ENCODE assay signal across 1 cellular context in the genomic region with DNA sequence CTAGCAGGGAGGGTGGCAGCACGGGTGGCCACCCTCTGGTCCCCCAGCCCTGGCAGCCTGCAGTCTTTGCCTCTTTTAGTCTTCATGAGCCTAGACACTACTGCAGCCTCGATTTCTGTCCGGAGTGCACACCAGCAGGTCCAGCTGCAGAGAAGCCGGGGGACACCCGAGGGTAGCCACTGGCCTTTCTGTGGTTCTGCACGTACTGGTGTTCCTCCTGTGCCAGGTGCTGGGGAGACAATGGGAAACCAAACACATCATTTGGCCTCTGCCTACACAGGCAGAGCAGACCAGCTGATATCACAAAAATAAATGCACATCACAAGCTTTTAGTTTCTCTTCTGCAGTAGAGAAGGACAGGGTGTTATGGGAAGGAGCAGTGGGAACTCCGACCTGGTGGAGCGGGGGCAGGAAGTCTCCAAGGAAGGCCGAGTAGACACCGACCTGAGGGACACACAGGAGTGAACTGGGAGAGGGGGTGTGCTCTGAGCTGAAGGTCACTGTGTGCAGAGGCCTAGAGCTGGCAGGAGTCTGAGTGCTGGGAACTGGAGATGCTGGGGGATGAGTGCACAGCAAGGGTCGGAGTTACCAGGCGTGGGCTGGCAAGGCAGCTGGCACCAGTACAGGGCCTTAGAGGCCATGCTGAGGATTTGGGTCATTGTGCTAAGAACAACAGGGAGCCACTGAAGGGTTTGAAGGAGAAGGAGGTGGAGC.
TF ChIP-seq lines count a peak whose summit lies in the region.

No MANE protein-coding gene starts in this region.

TF ChIP-seq in GM23338, 12 proteins besides CTCF, POLR2A, EP300 and RAD21 (continued from another document):
- TF ChIP-seq, protein P1, sequence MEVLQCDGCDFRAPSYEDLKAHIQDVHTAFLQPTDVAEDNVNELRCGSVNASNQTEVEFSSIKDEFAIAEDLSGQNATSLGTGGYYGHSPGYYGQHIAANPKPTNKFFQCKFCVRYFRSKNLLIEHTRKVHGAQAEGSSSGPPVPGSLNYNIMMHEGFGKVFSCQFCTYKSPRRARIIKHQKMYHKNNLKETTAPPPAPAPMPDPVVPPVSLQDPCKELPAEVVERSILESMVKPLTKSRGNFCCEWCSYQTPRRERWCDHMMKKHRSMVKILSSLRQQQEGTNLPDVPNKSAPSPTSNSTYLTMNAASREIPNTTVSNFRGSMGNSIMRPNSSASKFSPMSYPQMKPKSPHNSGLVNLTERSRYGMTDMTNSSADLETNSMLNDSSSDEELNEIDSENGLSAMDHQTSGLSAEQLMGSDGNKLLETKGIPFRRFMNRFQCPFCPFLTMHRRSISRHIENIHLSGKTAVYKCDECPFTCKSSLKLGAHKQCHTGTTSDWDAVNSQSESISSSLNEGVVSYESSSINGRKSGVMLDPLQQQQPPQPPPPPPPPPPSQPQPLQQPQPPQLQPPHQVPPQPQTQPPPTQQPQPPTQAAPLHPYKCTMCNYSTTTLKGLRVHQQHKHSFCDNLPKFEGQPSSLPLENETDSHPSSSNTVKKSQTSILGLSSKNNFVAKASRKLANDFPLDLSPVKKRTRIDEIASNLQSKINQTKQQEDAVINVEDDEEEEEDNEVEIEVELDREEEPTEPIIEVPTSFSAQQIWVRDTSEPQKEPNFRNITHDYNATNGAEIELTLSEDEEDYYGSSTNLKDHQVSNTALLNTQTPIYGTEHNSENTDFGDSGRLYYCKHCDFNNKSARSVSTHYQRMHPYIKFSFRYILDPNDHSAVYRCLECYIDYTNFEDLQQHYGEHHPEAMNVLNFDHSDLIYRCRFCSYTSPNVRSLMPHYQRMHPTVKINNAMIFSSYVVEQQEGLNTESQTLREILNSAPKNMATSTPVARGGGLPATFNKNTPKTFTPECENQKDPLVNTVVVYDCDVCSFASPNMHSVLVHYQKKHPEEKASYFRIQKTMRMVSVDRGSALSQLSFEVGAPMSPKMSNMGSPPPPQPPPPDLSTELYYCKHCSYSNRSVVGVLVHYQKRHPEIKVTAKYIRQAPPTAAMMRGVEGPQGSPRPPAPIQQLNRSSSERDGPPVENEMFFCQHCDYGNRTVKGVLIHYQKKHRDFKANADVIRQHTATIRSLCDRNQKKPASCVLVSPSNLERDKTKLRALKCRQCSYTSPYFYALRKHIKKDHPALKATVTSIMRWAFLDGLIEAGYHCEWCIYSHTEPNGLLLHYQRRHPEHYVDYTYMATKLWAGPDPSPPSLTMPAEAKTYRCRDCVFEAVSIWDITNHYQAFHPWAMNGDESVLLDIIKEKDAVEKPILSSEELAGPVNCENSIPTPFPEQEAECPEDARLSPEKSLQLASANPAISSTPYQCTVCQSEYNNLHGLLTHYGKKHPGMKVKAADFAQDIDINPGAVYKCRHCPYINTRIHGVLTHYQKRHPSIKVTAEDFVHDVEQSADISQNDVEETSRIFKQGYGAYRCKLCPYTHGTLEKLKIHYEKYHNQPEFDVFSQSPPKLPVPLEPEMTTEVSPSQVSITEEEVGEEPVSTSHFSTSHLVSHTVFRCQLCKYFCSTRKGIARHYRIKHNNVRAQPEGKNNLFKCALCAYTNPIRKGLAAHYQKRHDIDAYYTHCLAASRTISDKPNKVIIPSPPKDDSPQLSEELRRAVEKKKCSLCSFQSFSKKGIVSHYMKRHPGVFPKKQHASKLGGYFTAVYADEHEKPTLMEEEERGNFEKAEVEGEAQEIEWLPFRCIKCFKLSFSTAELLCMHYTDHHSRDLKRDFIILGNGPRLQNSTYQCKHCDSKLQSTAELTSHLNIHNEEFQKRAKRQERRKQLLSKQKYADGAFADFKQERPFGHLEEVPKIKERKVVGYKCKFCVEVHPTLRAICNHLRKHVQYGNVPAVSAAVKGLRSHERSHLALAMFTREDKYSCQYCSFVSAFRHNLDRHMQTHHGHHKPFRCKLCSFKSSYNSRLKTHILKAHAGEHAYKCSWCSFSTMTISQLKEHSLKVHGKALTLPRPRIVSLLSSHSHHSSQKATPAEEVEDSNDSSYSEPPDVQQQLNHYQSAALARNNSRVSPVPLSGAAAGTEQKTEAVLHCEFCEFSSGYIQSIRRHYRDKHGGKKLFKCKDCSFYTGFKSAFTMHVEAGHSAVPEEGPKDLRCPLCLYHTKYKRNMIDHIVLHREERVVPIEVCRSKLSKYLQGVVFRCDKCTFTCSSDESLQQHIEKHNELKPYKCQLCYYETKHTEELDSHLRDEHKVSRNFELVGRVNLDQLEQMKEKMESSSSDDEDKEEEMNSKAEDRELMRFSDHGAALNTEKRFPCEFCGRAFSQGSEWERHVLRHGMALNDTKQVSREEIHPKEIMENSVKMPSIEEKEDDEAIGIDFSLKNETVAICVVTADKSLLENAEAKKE (CRISPR knock-in tag; IDR thresholded peaks at IDR 0.05) = no peak
- TF ChIP-seq ZNF114 (CRISPR knock-in tag; IDR thresholded peaks at IDR 0.05) (no peak), ETS1 (IDR thresholded peaks at IDR 0.05) (no peak)
TF ChIP-seq in GM23338: peak in this region for 0.
